ENCODE assay signal across 23 cellular contexts in genomic region chr11:134663506-134664313, GRCh38.
"Had no signal": no experiment of that assay in that cellular context is flagged by ENCODE, and none has a peak within 500 bp of the region (broad histone marks: within the 10 kb centered on the region; RNA-seq: fewer than 3 reads in every experiment).

No MANE protein-coding gene starts in this region.

- H3K27me3 ChIP-seq: cardiac muscle cell, esophagus squamous epithelium, thyroid gland had no signal

- FAIRE-seq: endothelial cell of umbilical vein, islet of Langerhans had no signal

- H3K36me3 ChIP-seq: cardiac muscle cell, esophagus squamous epithelium, gastroesophageal sphincter, thyroid gland had no signal

- H3K9me3 ChIP-seq: esophagus squamous epithelium, thyroid gland had no signal

- ATAC-seq: activated CD4-positive, CD25-positive, alpha-beta regulatory T cell treated with anti-CD3 and anti-CD28 coated beads, Interleukin-2, amount 50 U/mL, for 24 hours; activated naive CD8-positive, alpha-beta T cell treated with anti-CD3 and anti-CD28 coated beads, Interleukin-2, amount 50 U/mL, for 24 hours; gastroesophageal sphincter; left cardiac atrium; stimulated activated naive CD8-positive, alpha-beta T cell treated with anti-CD3 and anti-CD28 coated beads, Interleukin-15, Interleukin-2, amounts not matched to agents 100 U/mL and 50 U/mL, for 24 hours; T-cell had no signal

- H3K4me1 ChIP-seq: esophagus squamous epithelium, gastroesophageal sphincter, thyroid gland had no signal

- H3K27ac ChIP-seq: cardiac muscle cell, esophagus squamous epithelium, gastroesophageal sphincter, thyroid gland, VCaP had no signal

- DNase-seq: activated CD4-positive, alpha-beta T cell treated with anti-CD3 and anti-CD28 coated beads, Interleukin-2, amount 50 U/mL, for 1 hour; activated gamma-delta T cell; activated naive CD4-positive, alpha-beta T cell treated with anti-CD3 and anti-CD28 coated beads, Interleukin-2, amount 50 U/mL, for 16 hours; activated naive CD8-positive, alpha-beta T cell treated with anti-CD3 and anti-CD28 coated beads, Interleukin-2, amount 50 U/mL, for 24 hours; effector memory CD4-positive, alpha-beta T cell; esophagus squamous epithelium; left cardiac atrium; mesendoderm; naive B cell; occipital lobe; posterior cingulate gyrus; retina; stimulated activated CD4-positive, alpha-beta T cell treated with anti-CD3 and anti-CD28 coated beads, Interleukin-4, amount 100 ng/mL, for 4 hours; stimulated activated naive CD8-positive, alpha-beta T cell treated with anti-CD3 and anti-CD28 coated beads, Interleukin-15, Interleukin-2, amounts not matched to agents 100 U/mL and 50 U/mL, for 24 hours; substantia nigra; T-cell; thyroid gland had no signal

- H3K4me3 ChIP-seq: cardiac muscle cell, esophagus squamous epithelium, gastroesophageal sphincter, thyroid gland had no signal
